In the genomic region with DNA sequence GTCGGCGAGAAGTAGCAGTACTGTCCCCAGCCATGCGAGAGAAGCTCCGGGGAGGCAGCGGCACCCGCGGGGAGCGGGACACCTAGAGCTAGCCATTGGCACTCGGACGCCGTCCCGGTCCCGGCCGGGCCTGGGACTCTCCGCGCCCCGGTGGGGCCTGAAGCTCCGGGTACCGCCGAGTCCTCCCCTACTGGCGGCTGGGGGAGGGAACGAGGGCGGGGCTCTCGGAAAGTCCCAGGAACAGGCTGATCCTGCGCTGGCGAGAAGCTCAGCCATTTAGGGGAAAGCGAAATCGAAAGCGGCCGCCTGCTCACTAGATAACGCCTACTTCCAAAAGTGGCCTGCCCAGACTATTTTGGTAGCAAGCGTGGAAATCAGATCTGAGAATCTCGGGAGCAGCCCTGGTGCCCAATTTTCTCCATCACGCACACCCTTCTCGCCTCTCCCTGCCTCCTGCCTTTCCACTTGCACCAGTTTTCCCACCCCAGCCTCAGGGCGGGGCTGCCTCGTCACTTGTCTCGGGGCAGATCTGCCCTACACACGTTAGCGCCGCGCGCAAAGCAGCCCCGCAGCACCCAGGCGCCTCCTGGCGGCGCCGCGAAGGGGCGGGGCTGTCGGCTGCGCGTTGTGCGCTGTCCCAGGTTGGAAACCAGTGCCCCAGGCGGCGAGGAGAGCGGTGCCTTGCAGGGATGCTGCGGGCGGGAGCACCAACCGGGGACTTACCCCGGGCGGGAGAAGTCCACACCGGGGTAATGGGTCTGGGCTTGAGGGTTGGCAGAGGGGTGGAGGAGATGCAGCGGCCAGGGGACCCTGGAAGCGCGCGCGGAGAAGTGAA, we compare ENCODE assay signal across 8 cellular contexts.
DNase-seq lines count a peak whose midpoint lies in the region; ATAC-seq and TF ChIP-seq lines count a peak whose summit lies in the region.

A gene (plus strand): TSS at position 652 of the 835 bp plus-strand sequence. CDS start 38 bp downstream, at position 690.
A gene with protein sequence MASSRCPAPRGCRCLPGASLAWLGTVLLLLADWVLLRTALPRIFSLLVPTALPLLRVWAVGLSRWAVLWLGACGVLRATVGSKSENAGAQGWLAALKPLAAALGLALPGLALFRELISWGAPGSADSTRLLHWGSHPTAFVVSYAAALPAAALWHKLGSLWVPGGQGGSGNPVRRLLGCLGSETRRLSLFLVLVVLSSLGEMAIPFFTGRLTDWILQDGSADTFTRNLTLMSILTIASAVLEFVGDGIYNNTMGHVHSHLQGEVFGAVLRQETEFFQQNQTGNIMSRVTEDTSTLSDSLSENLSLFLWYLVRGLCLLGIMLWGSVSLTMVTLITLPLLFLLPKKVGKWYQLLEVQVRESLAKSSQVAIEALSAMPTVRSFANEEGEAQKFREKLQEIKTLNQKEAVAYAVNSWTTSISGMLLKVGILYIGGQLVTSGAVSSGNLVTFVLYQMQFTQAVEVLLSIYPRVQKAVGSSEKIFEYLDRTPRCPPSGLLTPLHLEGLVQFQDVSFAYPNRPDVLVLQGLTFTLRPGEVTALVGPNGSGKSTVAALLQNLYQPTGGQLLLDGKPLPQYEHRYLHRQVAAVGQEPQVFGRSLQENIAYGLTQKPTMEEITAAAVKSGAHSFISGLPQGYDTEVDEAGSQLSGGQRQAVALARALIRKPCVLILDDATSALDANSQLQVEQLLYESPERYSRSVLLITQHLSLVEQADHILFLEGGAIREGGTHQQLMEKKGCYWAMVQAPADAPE (minus strand): TSS at position 164 of the 835 bp plus-strand sequence. CDS start 68 bp downstream, at position 96.

- peaks cover 98% of the 10 kb centered on the region for H3K27me3 Mint-ChIP-seq in nephron progenitor cell (ENCODE audit: low read depth, poor library complexity)
- no peaks in the 10 kb centered on the region for H3K27me3 Mint-ChIP-seq in stimulated activated naive CD8-positive, alpha-beta T cell treated with anti-CD3 and anti-CD28 coated beads, Interleukin-15, Interleukin-2, amounts not matched to agents 100 ng/mL and 50 ng/mL, for 24 hours

- H2AFZ ChIP-seq in KMS-11 (ENCODE audit: low read depth) = peak within 1 kb of the TSS; percentile 72

- no peak within 1 kb of the TSS for H3K27ac Mint-ChIP-seq in nephron progenitor cell
- H3K27ac Mint-ChIP-seq in stimulated activated naive CD8-positive, alpha-beta T cell treated with anti-CD3 and anti-CD28 coated beads, Interleukin-15, Interleukin-2, amounts not matched to agents 100 ng/mL and 50 ng/mL, for 24 hours = peak within 1 kb of the TSS; percentile 99

- no peaks in the 10 kb centered on the region; the same call in 1 of the 2 replicates for H3K36me3 ChIP-seq in KMS-11 (ENCODE audit: insufficient read depth)

- H3K4me3 ChIP-seq in KMS-11 (IDR thresholded peaks at IDR 0.05; ENCODE audit: insufficient read depth, low read depth, low read length) (peak within 1 kb of the TSS; percentile 26), fibroblast of pulmonary artery (replicated peaks; ENCODE audit: low read depth, low read length) (peak within 1 kb of the TSS; percentile 89)

- no peaks in the 10 kb centered on the region for H3K9me3 Mint-ChIP-seq in nephron progenitor cell
- H3K9me3 Mint-ChIP-seq in stimulated activated naive CD8-positive, alpha-beta T cell treated with anti-CD3 and anti-CD28 coated beads, Interleukin-15, Interleukin-2, amounts not matched to agents 100 ng/mL and 50 ng/mL, for 24 hours = no peaks in the 10 kb centered on the region

- H3K79me2 ChIP-seq in KMS-11 (ENCODE audit: insufficient read depth, low read depth) = peaks cover 31% of the 10 kb centered on the region

- H3K4me2 ChIP-seq in KMS-11 = peak within 1 kb of the TSS; percentile 90

- peak within 1 kb of the TSS; percentile 75 for H3K9ac ChIP-seq in KMS-11

- H3K4me3 Mint-ChIP-seq in nephron progenitor cell = peak within 1 kb of the TSS; percentile 87
- H3K4me3 Mint-ChIP-seq in stimulated activated naive CD8-positive, alpha-beta T cell treated with anti-CD3 and anti-CD28 coated beads, Interleukin-15, Interleukin-2, amounts not matched to agents 100 ng/mL and 50 ng/mL, for 24 hours = peak within 1 kb of the TSS; percentile 99

- H3K27me3 ChIP-seq in KMS-11 (ENCODE audit: insufficient read depth, low read depth) = no peaks in the 10 kb centered on the region

- DNase-seq in EL = peak; percentile 95
- peak; percentile 78 to 92 for DNase-seq in SHP77 (lab: John Stamatoyannopoulos, UW)
- peak; percentile 88 for DNase-seq in activated effector memory CD4-positive, alpha-beta T cell treated with Interleukin-2 at 50 U/mL for 16 hours
- peak; percentile 92 for DNase-seq in fibroblast of pulmonary artery (ENCODE audit: low read depth)
- peak; percentile 85 for DNase-seq in nephron progenitor cell

- peak; percentile 81 for ATAC-seq in GM21737 (IDR thresholded peaks at IDR 0.05; ENCODE audit: unreplicated experiment)

- H3K27ac ChIP-seq in KMS-11 = peak within 1 kb of the TSS; percentile 67

- H4K20me1 ChIP-seq in KMS-11 (ENCODE audit: insufficient read depth) = no peaks in the 10 kb centered on the region

- H3K36me3 Mint-ChIP-seq in nephron progenitor cell (ENCODE audit: low read depth) = no peaks in the 10 kb centered on the region
- H3K36me3 Mint-ChIP-seq in stimulated activated naive CD8-positive, alpha-beta T cell treated with anti-CD3 and anti-CD28 coated beads, Interleukin-15, Interleukin-2, amounts not matched to agents 100 ng/mL and 50 ng/mL, for 24 hours (ENCODE audit: low read depth) = peaks cover 75% of the 10 kb centered on the region

- H3K4me1 ChIP-seq in KMS-11 (ENCODE audit: low read depth, poor library complexity, severe bottlenecking) = peaks cover 22% of the 10 kb centered on the region

- TF ChIP-seq CTCF in KMS-11 (conservative IDR thresholded peaks at IDR 0.05; ENCODE audit: low read depth, low read length) (peak; percentile 56), fibroblast of pulmonary artery (IDR thresholded peaks at IDR 0.05; ENCODE audit: low read length, missing control alignments) (peak; percentile 41), nephron progenitor cell (IDR thresholded peaks at IDR 0.05) (peak; percentile 45)

- peaks cover 19% of the 10 kb centered on the region for H3K4me1 Mint-ChIP-seq in nephron progenitor cell
- peaks cover 68% of the 10 kb centered on the region for H3K4me1 Mint-ChIP-seq in stimulated activated naive CD8-positive, alpha-beta T cell treated with anti-CD3 and anti-CD28 coated beads, Interleukin-15, Interleukin-2, amounts not matched to agents 100 ng/mL and 50 ng/mL, for 24 hours (ENCODE audit: low read depth)

Comparison
In these comparisons a context has a peak if more than half of its experiments do, and no peak if none do; other contexts are left out.
1. Peak in every context shown above with its lines: DNase-seq, ATAC-seq, H3K4me3 ChIP-seq and H3K27ac ChIP-seq.